In genomic region chr4:121800638-121800960, GRCh38 we compare ENCODE assay signal across 9 cellular contexts. TPM values are rescaled to one million over a fixed set of nuclear protein-coding genes. Genes with fewer than 3 reads are reported as not detected.
DNase-seq lines count a peak whose midpoint lies in the region; ATAC-seq and TF ChIP-seq lines count a peak whose summit lies in the region.
"Had no signal": no experiment of that assay in that cellular context is flagged by ENCODE, and none has a peak within 500 bp of the region (broad histone marks: within the 10 kb centered on the region; RNA-seq: fewer than 3 reads in every experiment).

No MANE protein-coding gene starts in this region.

- peaks cover 14% of the 10 kb centered on the region for H3K36me3 ChIP-seq in ES-I3 (ENCODE audit: insufficient read depth, low read length)
- peaks cover 9% of the 10 kb centered on the region; the same call in 1 of the 2 replicates for H3K36me3 ChIP-seq in Loucy (ENCODE audit: insufficient read depth, low read length)

- H3K9me3 Mint-ChIP-seq in dendritic cell treated with granulocyte-macrophage colony-stimulating factor and Interleukin-4, amounts not matched to agents 40 ng/mL and 50 ng/mL, for 4 days = no peaks in the 10 kb centered on the region
- no peaks in the 10 kb centered on the region for H3K9me3 Mint-ChIP-seq in naive thymus-derived CD8-positive, alpha-beta T cell

- H3K27me3 Mint-ChIP-seq in dendritic cell treated with granulocyte-macrophage colony-stimulating factor and Interleukin-4, amounts not matched to agents 40 ng/mL and 50 ng/mL, for 4 days = peaks cover 5% of the 10 kb centered on the region
- H3K27me3 Mint-ChIP-seq in naive thymus-derived CD8-positive, alpha-beta T cell = peaks cover 0 to 4% (median 0%) of the 10 kb centered on the region in 5 donors

- peak overlapping the region; percentile 75 for H3K4me2 ChIP-seq in Loucy (ENCODE audit: low read depth, low read length, poor library complexity, severe bottlenecking)

- peaks cover 18% of the 10 kb centered on the region for H3K4me1 Mint-ChIP-seq in dendritic cell treated with granulocyte-macrophage colony-stimulating factor and Interleukin-4, amounts not matched to agents 40 ng/mL and 50 ng/mL, for 4 days (ENCODE audit: low read depth)
- H3K4me1 Mint-ChIP-seq in naive thymus-derived CD8-positive, alpha-beta T cell = peaks cover 11 to 52% (median 44%) of the 10 kb centered on the region in 4 donors

- H3K4me1 ChIP-seq in ES-I3 (ENCODE audit: insufficient read depth, low read length) = peaks cover 7% of the 10 kb centered on the region
- H3K4me1 ChIP-seq in Loucy (ENCODE audit: insufficient read depth, low read length, poor library complexity, severe bottlenecking) = peaks cover 33% of the 10 kb centered on the region

- peaks cover 7% of the 10 kb centered on the region for H3K27me3 ChIP-seq in Loucy (ENCODE audit: insufficient read depth, low read length, poor library complexity, severe bottlenecking)

- peaks cover 43% of the 10 kb centered on the region for H3K79me2 ChIP-seq in Loucy (ENCODE audit: insufficient read depth, low read length)

- DNase-seq in naive thymus-derived CD8-positive, alpha-beta T cell = no peak
- DNase-seq in NCI-H128 (lab: John Stamatoyannopoulos, UW; ENCODE audit: unreplicated experiment) (no peak), GM20000 (ENCODE audit: low spot score) (no peak), NCI-H187 treated with DMSO at 0.1 percent for 48 hours (lab: John Stamatoyannopoulos, UW) (no peak)

- peak overlapping the region; percentile 89 for H3K27ac Mint-ChIP-seq in dendritic cell treated with granulocyte-macrophage colony-stimulating factor and Interleukin-4, amounts not matched to agents 40 ng/mL and 50 ng/mL, for 4 days
- H3K27ac Mint-ChIP-seq in naive thymus-derived CD8-positive, alpha-beta T cell = peak overlapping the region; percentile 97 to 100 (median 99)

- peak; percentile 12 for ATAC-seq in GM21786 (IDR thresholded peaks at IDR 0.05; ENCODE audit: unreplicated experiment)
- peak; percentile 37 to 38 for ATAC-seq in naive thymus-derived CD8-positive, alpha-beta T cell

- no peaks in the 10 kb centered on the region for H3F3A ChIP-seq in Loucy (ENCODE audit: low read depth)

- H3K9me3 ChIP-seq in ES-I3 (ENCODE audit: control insufficient read depth, insufficient read depth, low read length) (no peaks in the 10 kb centered on the region), Loucy (ENCODE audit: insufficient read depth, low read depth, low read length) (no peaks in the 10 kb centered on the region)

- peaks cover 25% of the 10 kb centered on the region for H3K36me3 Mint-ChIP-seq in dendritic cell treated with granulocyte-macrophage colony-stimulating factor and Interleukin-4, amounts not matched to agents 40 ng/mL and 50 ng/mL, for 4 days (ENCODE audit: low read depth)
- H3K36me3 Mint-ChIP-seq in naive thymus-derived CD8-positive, alpha-beta T cell = peaks cover 5 to 26% (median 9%) of the 10 kb centered on the region in 3 donors

- H3K4me3 Mint-ChIP-seq in dendritic cell treated with granulocyte-macrophage colony-stimulating factor and Interleukin-4, amounts not matched to agents 40 ng/mL and 50 ng/mL, for 4 days = peak overlapping the region; percentile 83
- peak overlapping the region; percentile 88 to 99 (median 95) for H3K4me3 Mint-ChIP-seq in naive thymus-derived CD8-positive, alpha-beta T cell

- H3K9me2 ChIP-seq in Loucy (replicated peaks; ENCODE audit: low read depth, low read length) = no peaks in the 10 kb centered on the region

- peak overlapping the region; percentile 98 for H2AFZ ChIP-seq in Loucy (ENCODE audit: low read length)

- peak overlapping the region; percentile 86 for H3K9ac ChIP-seq in ES-I3 (ENCODE audit: low read depth, low read length)
- H3K9ac ChIP-seq in Loucy (ENCODE audit: low read depth, low read length, poor library complexity, severe bottlenecking) = peak overlapping the region; percentile 95

- intact Hi-C loops in dendritic cell treated with granulocyte-macrophage colony-stimulating factor and Interleukin-4, amounts not matched to agents 40 ng/mL and 50 ng/mL, for 4 days (cut with micrococcal nuclease) = loop anchor here (5.0 kb wide), 1 partner anchor 352 kb away; the partner anchor contains the start of gene BLTP1

- TF ChIP-seq CTCF in Loucy (conservative IDR thresholded peaks at IDR 0.05; ENCODE audit: low read length) = no peak
- no peak for TF ChIP-seq CTCF in GM20000 (IDR thresholded peaks at IDR 0.05; ENCODE audit: extremely low read depth, missing control alignments)

- POLR2A ChIA-PET in naive thymus-derived CD8-positive, alpha-beta T cell (lab: Charles Lee) = interaction anchor here (1.3 to 3.8 kb wide), 5 partner anchors 21 to 351 kb away, joined by 3 to 26 read pairs (median 5); partner anchors contain the start of genes BBS7, BLTP1 and CCNA2

- peaks cover 21% of the 10 kb centered on the region for H4K20me1 ChIP-seq in Loucy (ENCODE audit: insufficient read depth, low read length, poor library complexity, severe bottlenecking)

- H3K4me3 ChIP-seq in Loucy (ENCODE audit: low read length, poor library complexity, severe bottlenecking) = peak overlapping the region; percentile 95

RNA-seq across cellular contexts. Expression of gene EXOSC9, which starts 0.5 kb away (rescaled TPM):
- 10 to 100 TPM; 41.6 to 45.7 TPM for total RNA-seq in naive thymus-derived CD8-positive, alpha-beta T cell
- polyA plus RNA-seq in naive thymus-derived CD8-positive, alpha-beta T cell = 10 to 100 TPM; 37.0 to 44.6 (median 38.4) TPM

RNA-seq across cellular contexts. Expression of gene CCNA2, which starts 23.1 kb away (rescaled TPM):
- total RNA-seq in naive thymus-derived CD8-positive, alpha-beta T cell = 1 to 10 TPM; 1.1 to 1.3 TPM
- under 1 TPM in 1 of 3 donors, not detected in 2; 0.51 TPM for polyA plus RNA-seq in naive thymus-derived CD8-positive, alpha-beta T cell

RNA-seq across cellular contexts. Expression of gene SMIM43, which starts 35.6 kb away (rescaled TPM):
- not detected for total RNA-seq in naive thymus-derived CD8-positive, alpha-beta T cell
- polyA plus RNA-seq in naive thymus-derived CD8-positive, alpha-beta T cell = not detected
- total RNA-seq: SK-MEL-5 had no signal
